In the genomic region with DNA sequence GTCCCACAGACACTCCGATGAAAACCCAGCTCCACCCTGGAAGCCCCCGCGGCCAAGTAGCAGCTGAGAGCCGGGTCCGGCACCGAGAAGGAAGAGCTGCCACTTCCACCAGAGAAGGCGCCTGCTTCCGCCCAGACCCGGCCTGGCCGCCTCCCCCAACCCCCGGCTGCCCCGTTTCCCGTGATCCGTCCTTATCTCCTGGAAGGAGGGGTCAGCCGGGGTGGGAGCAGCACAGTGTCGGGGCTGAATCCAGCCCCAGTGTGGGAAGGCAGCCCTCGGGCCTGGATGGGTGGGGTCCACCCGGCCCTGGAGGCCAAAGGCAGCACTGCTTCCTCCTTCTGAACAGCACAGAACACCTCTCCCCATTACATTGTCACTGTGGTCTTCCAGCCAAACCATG, we compare ENCODE assay signal across 17 cellular contexts.
DNase-seq lines count a peak whose midpoint lies in the region; ATAC-seq and TF ChIP-seq lines count a peak whose summit lies in the region.
"Had no signal": no experiment of that assay in that cellular context is flagged by ENCODE, and none has a peak within 500 bp of the region (broad histone marks: within the 10 kb centered on the region; RNA-seq: fewer than 3 reads in every experiment).

No MANE protein-coding gene starts in this region.

- H3K27me3 ChIP-seq in ACC112 (ENCODE audit: insufficient read depth, low read length), result no peaks in the 10 kb centered on the region

- H3K36me3 Mint-ChIP-seq in osteocyte (ENCODE audit: unreplicated experiment), result no peaks in the 10 kb centered on the region
- no peaks in the 10 kb centered on the region for H3K36me3 Mint-ChIP-seq in activated naive CD4-positive, alpha-beta T cell treated with anti-CD3 and anti-CD28 coated beads, Interleukin-2, amount 50 U/mL, for 72 hours

- H3K27me3 Mint-ChIP-seq in osteocyte (ENCODE audit: unreplicated experiment), result no peaks in the 10 kb centered on the region
- H3K27me3 Mint-ChIP-seq: activated CD4-positive, alpha-beta T cell treated with anti-CD3 and anti-CD28 coated beads, Interleukin-2, amount 10 ng/mL, durations not matched to agents 24 days and 14 days had no signal

- H3K9me3 Mint-ChIP-seq in osteocyte (ENCODE audit: unreplicated experiment), result no peaks in the 10 kb centered on the region
- H3K9me3 Mint-ChIP-seq in activated naive CD4-positive, alpha-beta T cell treated with anti-CD3 and anti-CD28 coated beads, Interleukin-2, amount 50 U/mL, for 72 hours, result no peaks in the 10 kb centered on the region
- H3K9me3 Mint-ChIP-seq: activated CD4-positive, alpha-beta T cell treated with anti-CD3 and anti-CD28 coated beads, Interleukin-2, amount 10 ng/mL, durations not matched to agents 24 days and 14 days; mesothelial cell of epicardium had no signal

- TF ChIP-seq CTCF in fibroblast of the aortic adventitia (IDR thresholded peaks at IDR 0.05; ENCODE audit: insufficient read depth, low read length), result peak; percentile 49
- TF ChIP-seq CTCF in osteocyte (IDR thresholded peaks at IDR 0.05), result no peak

- no peaks in the 10 kb centered on the region for H3K36me3 ChIP-seq in ACC112 (ENCODE audit: insufficient read depth, low read length)

- peaks cover 34% of the 10 kb centered on the region for H3K4me1 ChIP-seq in ACC112 (ENCODE audit: control insufficient read depth, insufficient read depth, low read length, unreplicated experiment)

- DNase-seq in NCI-H226 (peak; percentile 66), fibroblast of the aortic adventitia (ENCODE audit: low read depth) (peak; percentile 68), osteocyte (ENCODE audit: extremely low spot score, unreplicated experiment) (no peak), NAMALWA (ENCODE audit: low spot score) (no peak), cerebellar nuclear complex (lab: John Stamatoyannopoulos, UW) (no peak)
- no peak for DNase-seq in activated naive CD4-positive, alpha-beta T cell treated with anti-CD3 and anti-CD28 coated beads, Interleukin-2, amount 50 U/mL, for 72 hours (ENCODE audit: low spot score in 2 of 2)
- DNase-seq: activated CD4-positive, alpha-beta T cell treated with anti-CD3 and anti-CD28 coated beads, Interleukin-2, amount 10 ng/mL, durations not matched to agents 24 days and 14 days; activated naive CD4-positive, alpha-beta T cell treated with anti-CD3 and anti-CD28 coated beads, Interleukin-2, amount 50 U/mL, for 16 hours; activated T-cell treated with anti-CD3 and anti-CD28 coated beads, Interleukin-2, amount 50 U/mL, for 1 hour; effector CD4-positive, alpha-beta T cell; GF-D8; NCI-H1417; NCI-H2227 treated with DMSO at 0.1 percent for 48 hours; SK-N-SH had no signal

- no peak overlapping the region for H3K4me3 Mint-ChIP-seq in osteocyte (ENCODE audit: unreplicated experiment)
- H3K4me3 Mint-ChIP-seq: activated CD4-positive, alpha-beta T cell treated with anti-CD3 and anti-CD28 coated beads, Interleukin-2, amount 10 ng/mL, durations not matched to agents 24 days and 14 days; mesothelial cell of epicardium had no signal

- peaks cover 64% of the 10 kb centered on the region for H3K4me1 Mint-ChIP-seq in osteocyte (ENCODE audit: unreplicated experiment)
- H3K4me1 Mint-ChIP-seq: activated CD4-positive, alpha-beta T cell treated with anti-CD3 and anti-CD28 coated beads, Interleukin-2, amount 10 ng/mL, durations not matched to agents 24 days and 14 days had no signal

- H3K4me3 ChIP-seq in ACC112 (ENCODE audit: low read depth, low read length) (no peak overlapping the region), fibroblast of the aortic adventitia (ENCODE audit: low read depth, low read length) (no peak overlapping the region)

- H3K27ac Mint-ChIP-seq in osteocyte (ENCODE audit: unreplicated experiment), result peak overlapping the region; percentile 62
- no peak overlapping the region for H3K27ac Mint-ChIP-seq in activated naive CD4-positive, alpha-beta T cell treated with anti-CD3 and anti-CD28 coated beads, Interleukin-2, amount 50 U/mL, for 72 hours
- H3K27ac Mint-ChIP-seq: activated CD4-positive, alpha-beta T cell treated with anti-CD3 and anti-CD28 coated beads, Interleukin-2, amount 10 ng/mL, durations not matched to agents 24 days and 14 days; mesothelial cell of epicardium had no signal

- H3K27ac ChIP-seq in ACC112 (ENCODE audit: low read depth, low read length), result peak overlapping the region; percentile 78

- no peak overlapping the region for H2AFZ ChIP-seq in ACC112 (ENCODE audit: low read length, unreplicated experiment)

- no peaks in the 10 kb centered on the region for H3K79me2 ChIP-seq in ACC112 (ENCODE audit: control insufficient read depth, insufficient read depth, low read length, unreplicated experiment)

- ATAC-seq in activated naive CD4-positive, alpha-beta T cell treated with anti-CD3 and anti-CD28 coated beads, Interleukin-2, amount 50 U/mL, for 72 hours, result no peak
- ATAC-seq in HG02870 (IDR thresholded peaks at IDR 0.05; ENCODE audit: unreplicated experiment), result no peak

Comparison
In these comparisons a context has a peak if more than half of its experiments do, and no peak if none do; other contexts are left out.
1. DNase-seq: peak in NCI-H226 (single experiment) and fibroblast of the aortic adventitia (single experiment); none in osteocyte (single experiment), NAMALWA (single experiment), activated naive CD4-positive, alpha-beta T cell treated with anti-CD3 and anti-CD28 coated beads, Interleukin-2, amount 50 U/mL, for 72 hours (0 of 2) and cerebellar nuclear complex (0 of 2).